ENCODE assay signal across 13 cellular contexts in genomic region chr1:8461341-8462110, GRCh38.
A peak's percentile ranks its signal among the peaks of the same experiment; 100 is the strongest.
DNase-seq lines count a peak whose midpoint lies in the region; ATAC-seq and TF ChIP-seq lines count a peak whose summit lies in the region.
"Had no signal": no experiment of that assay in that cellular context is flagged by ENCODE, and none has a peak within 500 bp of the region (broad histone marks: within the 10 kb centered on the region; RNA-seq: fewer than 3 reads in every experiment).

No MANE protein-coding gene starts in this region.

- TF ChIP-seq CTCF in VCaP (conservative IDR thresholded peaks at IDR 0.05), result no peak
- no peak for TF ChIP-seq CTCF in tibial artery (IDR thresholded peaks at IDR 0.05)
- no peak for TF ChIP-seq CTCF in mammary epithelial cell (conservative IDR thresholded peaks at IDR 0.05 in 1 of 2, IDR thresholded peaks at IDR 0.05 in 1 of 2; ENCODE audit: extremely low read depth in 1 of 2, insufficient read depth in 1 of 2, low read depth in 1 of 2, low read length in 2 of 2)

- no peaks in the 10 kb centered on the region for H4K20me1 ChIP-seq in mammary epithelial cell (ENCODE audit: insufficient read depth, low read length)

- H3K4me1 ChIP-seq in muscle layer of duodenum (ENCODE audit: control insufficient read depth in 1 of 2, insufficient read depth in 2 of 2, low read length in 2 of 2) (peaks cover 30 to 58% of the 10 kb centered on the region in 2 donors), tibial artery (peaks cover 0 to 54% (median 32%) of the 10 kb centered on the region in 4 donors), mammary epithelial cell (ENCODE audit: insufficient read depth, low read length) (peaks cover 11% of the 10 kb centered on the region)

- H3K4me3 Mint-ChIP-seq in activated naive CD4-positive, alpha-beta T cell treated with anti-CD3 and anti-CD28 coated beads for 36 hours, result no peak overlapping the region
- H3K4me3 Mint-ChIP-seq: natural killer cell had no signal

- CTCF ChIA-PET in activated naive CD4-positive, alpha-beta T cell treated with anti-CD3 and anti-CD28 coated beads for 36 hours (lab: Charles Lee), result interaction anchor here (0.5 to 1.1 kb wide), 3 partner anchors 29 to 648 kb away, joined by 3 to 4 read pairs (median 4); no protein-coding TSS in a partner anchor
- CTCF ChIA-PET in mammary epithelial cell (lab: Charles Lee; ENCODE audit: low non-redundant PET), result no interaction called here

- H3K4me1 Mint-ChIP-seq in activated naive CD4-positive, alpha-beta T cell treated with anti-CD3 and anti-CD28 coated beads for 36 hours (ENCODE audit: low read depth), result peaks cover 47% of the 10 kb centered on the region

- no peaks in the 10 kb centered on the region for H3K79me2 ChIP-seq in mammary epithelial cell (ENCODE audit: insufficient read depth, low read length)

- dilution Hi-C loops in mammary epithelial cell (cut with HindIII; ENCODE audit: low sequenced_read_pairs), result loop anchor here (5.0 kb wide), 1 partner anchor 71 kb away; no protein-coding TSS in a partner anchor

- H3K4me3 ChIP-seq in muscle layer of duodenum (ENCODE audit: low read depth in 1 of 2, low read length in 2 of 2), result no peak overlapping the region
- H3K4me3 ChIP-seq in tibial artery, result no peak overlapping the region
- no peak overlapping the region for H3K4me3 ChIP-seq in mammary epithelial cell (replicated peaks in 1 of 3; ENCODE audit: insufficient read depth in 1 of 3, low read depth in 2 of 3, low read length in 3 of 3)

- no peak overlapping the region for H2AFZ ChIP-seq in mammary epithelial cell (ENCODE audit: low read depth, low read length)

- H3K9me3 Mint-ChIP-seq in activated naive CD4-positive, alpha-beta T cell treated with anti-CD3 and anti-CD28 coated beads for 36 hours, result no peaks in the 10 kb centered on the region
- H3K9me3 Mint-ChIP-seq: natural killer cell had no signal

- H3K27me3 ChIP-seq in muscle layer of duodenum (ENCODE audit: low read depth, low read length), result no peaks in the 10 kb centered on the region
- no peaks in the 10 kb centered on the region for H3K27me3 ChIP-seq in tibial artery
- no peaks in the 10 kb centered on the region for H3K27me3 ChIP-seq in mammary epithelial cell (ENCODE audit: insufficient read depth, low read length)

- ATAC-seq in HG03139 (IDR thresholded peaks at IDR 0.05; ENCODE audit: unreplicated experiment) (no peak), GM21515 (IDR thresholded peaks at IDR 0.05; ENCODE audit: unreplicated experiment) (no peak)
- ATAC-seq: natural killer cell had no signal

- H3K27ac Mint-ChIP-seq in activated naive CD4-positive, alpha-beta T cell treated with anti-CD3 and anti-CD28 coated beads for 36 hours, result no peak overlapping the region
- H3K27ac Mint-ChIP-seq: natural killer cell had no signal

- H3K27ac ChIP-seq in VCaP, result peak overlapping the region; percentile 95
- peak overlapping the region; percentile 1 for H3K27ac ChIP-seq in muscle layer of duodenum (ENCODE audit: low read length)
- peak overlapping the region; percentile 79 to 82 for H3K27ac ChIP-seq in tibial artery
- no peak overlapping the region for H3K27ac ChIP-seq in mammary epithelial cell (ENCODE audit: insufficient read depth, low read depth, low read length)
- H3K27ac ChIP-seq: RWPE1 had no signal

- WGBS in mammary epithelial cell (ENCODE audit: low coverage, missing lambda C conversion rate), result 98% methylated on average over 5 of the region's 5 CpGs

- peak; percentile 28 for DNase-seq in activated naive CD4-positive, alpha-beta T cell treated with anti-CD3 and anti-CD28 coated beads for 36 hours
- no peak for DNase-seq in activated naive CD4-positive, alpha-beta T cell treated with anti-CD3 and anti-CD28 coated beads, Interleukin-2, amount 50 U/mL, for 16 hours
- DNase-seq in tibial artery (no peak), mammary epithelial cell (no peak)
- DNase-seq: dermis blood vessel endothelial cell, islet precursor cell, natural killer cell, NCI-H446 had no signal

- no peak overlapping the region for H3K9ac ChIP-seq in mammary epithelial cell (ENCODE audit: insufficient read depth, low read length)

- no peaks in the 10 kb centered on the region for H3K9me3 ChIP-seq in muscle layer of duodenum (ENCODE audit: control insufficient read depth in 1 of 2, low read length in 2 of 2)
- no peaks in the 10 kb centered on the region for H3K9me3 ChIP-seq in tibial artery
- H3K9me3 ChIP-seq in mammary epithelial cell (replicated peaks; ENCODE audit: insufficient read depth, low read length), result no peaks in the 10 kb centered on the region

- no peak overlapping the region for H3K4me2 ChIP-seq in mammary epithelial cell (ENCODE audit: insufficient read depth, low read depth, low read length)

- no TSS peak for BruUV-seq in mammary epithelial cell (replicated peaks; lab: Mats Ljungman, UMichigan)

- in situ Hi-C loops in mammary epithelial cell (cut with MboI; ENCODE audit: low sequenced_read_pairs in 2 of 2), result no loop called here

- H3K36me3 Mint-ChIP-seq in activated naive CD4-positive, alpha-beta T cell treated with anti-CD3 and anti-CD28 coated beads for 36 hours (ENCODE audit: low read depth), result peaks cover 2% of the 10 kb centered on the region
- H3K36me3 Mint-ChIP-seq: natural killer cell had no signal

- H3K27me3 Mint-ChIP-seq in activated naive CD4-positive, alpha-beta T cell treated with anti-CD3 and anti-CD28 coated beads for 36 hours (ENCODE audit: low read depth), result no peaks in the 10 kb centered on the region

- intact Hi-C loops in activated naive CD4-positive, alpha-beta T cell treated with anti-CD3 and anti-CD28 coated beads for 36 hours (cut with micrococcal nuclease), result loop anchor here (2.0 kb wide), 1 partner anchor 63 kb away; no protein-coding TSS in a partner anchor
- intact Hi-C loops in tibial artery (cut with DNase I; ENCODE audit: low total_unique reads), result no loop called here
- intact Hi-C loops in mammary epithelial cell (cut with micrococcal nuclease), result no loop called here

- H3K36me3 ChIP-seq in muscle layer of duodenum (ENCODE audit: control insufficient read depth in 1 of 2, insufficient read depth in 2 of 2, low read length in 2 of 2) (no peaks in the 10 kb centered on the region), tibial artery (no peaks in the 10 kb centered on the region), mammary epithelial cell (ENCODE audit: insufficient read depth, low read length) (no peaks in the 10 kb centered on the region)
